ENCODE assay signal across 2 cellular contexts in the genomic region with DNA sequence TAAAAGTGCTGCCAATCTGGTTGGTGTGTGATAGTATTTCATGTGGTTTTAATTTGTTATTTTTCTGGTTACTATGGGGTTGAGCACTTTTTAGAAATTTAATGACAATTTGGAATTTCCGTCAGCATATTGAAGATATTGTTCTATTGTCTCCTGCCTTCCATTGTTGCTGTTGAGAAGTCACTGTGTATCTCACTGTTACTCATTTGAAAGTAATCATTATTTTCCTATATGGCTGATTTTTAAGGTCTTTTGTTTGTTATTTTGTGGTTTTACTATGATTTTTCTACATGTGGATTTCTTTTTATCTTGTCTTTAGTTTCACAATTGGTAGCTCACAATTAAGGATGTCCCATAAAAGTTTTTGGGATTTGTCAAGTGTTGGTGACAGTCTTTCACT.
TF ChIP-seq lines count a peak whose summit lies in the region.

No MANE protein-coding gene starts in this region.

TF ChIP-seq in A549, 52 proteins besides CTCF, POLR2A, EP300 and RAD21 (continued from another document):
- TF ChIP-seq ATOH8 (CRISPR knock-in tag; IDR thresholded peaks at IDR 0.05; ENCODE audit: low read depth) (no peak), HOXA7 (CRISPR knock-in tag; IDR thresholded peaks at IDR 0.05) (no peak), ESRRA (IDR thresholded peaks at IDR 0.05; ENCODE audit: borderline replicate concordance, low read length) (no peak), TP53 (CRISPR knock-in tag; IDR thresholded peaks at IDR 0.05) (no peak), MAZ (IDR thresholded peaks at IDR 0.05; ENCODE audit: borderline replicate concordance, low read depth, low read length) (no peak), NR3C1 (IDR thresholded peaks at IDR 0.05) (no peak), CHD4 (IDR thresholded peaks at IDR 0.05; ENCODE audit: borderline replicate concordance) (no peak), KDM5A (IDR thresholded peaks at IDR 0.05) (no peak), PBX3 (IDR thresholded peaks at IDR 0.05) (no peak), ZFP36 (IDR thresholded peaks at IDR 0.05; ENCODE audit: borderline replicate concordance, partially characterized antibody) (no peak)
- TF ChIP-seq, protein P1, sequence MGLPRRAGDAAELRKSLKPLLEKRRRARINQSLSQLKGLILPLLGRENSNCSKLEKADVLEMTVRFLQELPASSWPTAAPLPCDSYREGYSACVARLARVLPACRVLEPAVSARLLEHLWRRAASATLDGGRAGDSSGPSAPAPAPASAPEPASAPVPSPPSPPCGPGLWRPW (IDR thresholded peaks at IDR 0.05) = no peak

TF ChIP-seq in WTC11, 78 proteins besides CTCF, POLR2A, EP300 and RAD21:
- TF ChIP-seq, protein P2, sequence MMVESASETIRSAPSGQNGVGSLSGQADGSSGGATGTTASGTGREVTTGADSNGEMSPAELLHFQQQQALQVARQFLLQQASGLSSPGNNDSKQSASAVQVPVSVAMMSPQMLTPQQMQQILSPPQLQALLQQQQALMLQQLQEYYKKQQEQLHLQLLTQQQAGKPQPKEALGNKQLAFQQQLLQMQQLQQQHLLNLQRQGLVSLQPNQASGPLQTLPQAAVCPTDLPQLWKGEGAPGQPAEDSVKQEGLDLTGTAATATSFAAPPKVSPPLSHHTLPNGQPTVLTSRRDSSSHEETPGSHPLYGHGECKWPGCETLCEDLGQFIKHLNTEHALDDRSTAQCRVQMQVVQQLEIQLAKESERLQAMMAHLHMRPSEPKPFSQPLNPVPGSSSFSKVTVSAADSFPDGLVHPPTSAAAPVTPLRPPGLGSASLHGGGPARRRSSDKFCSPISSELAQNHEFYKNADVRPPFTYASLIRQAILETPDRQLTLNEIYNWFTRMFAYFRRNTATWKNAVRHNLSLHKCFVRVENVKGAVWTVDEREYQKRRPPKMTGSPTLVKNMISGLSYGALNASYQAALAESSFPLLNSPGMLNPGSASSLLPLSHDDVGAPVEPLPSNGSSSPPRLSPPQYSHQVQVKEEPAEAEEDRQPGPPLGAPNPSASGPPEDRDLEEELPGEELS (CRISPR knock-in tag; IDR thresholded peaks at IDR 0.05) = no peak
- TF ChIP-seq JAZF1 (CRISPR knock-in tag; IDR thresholded peaks at IDR 0.05) (no peak), STAT6 (CRISPR knock-in tag; conservative IDR thresholded peaks at IDR 0.05; ENCODE audit: low read depth) (no peak), CBFB (CRISPR knock-in tag; IDR thresholded peaks at IDR 0.05; ENCODE audit: low read depth) (no peak), ZNF317 (CRISPR knock-in tag; IDR thresholded peaks at IDR 0.05; ENCODE audit: borderline replicate concordance, low read depth) (peak; percentile 94), TCF7 (CRISPR knock-in tag; IDR thresholded peaks at IDR 0.05; ENCODE audit: low read depth) (no peak), SMAD4 (CRISPR knock-in tag; IDR thresholded peaks at IDR 0.05) (no peak)
- TF ChIP-seq, protein P3, sequence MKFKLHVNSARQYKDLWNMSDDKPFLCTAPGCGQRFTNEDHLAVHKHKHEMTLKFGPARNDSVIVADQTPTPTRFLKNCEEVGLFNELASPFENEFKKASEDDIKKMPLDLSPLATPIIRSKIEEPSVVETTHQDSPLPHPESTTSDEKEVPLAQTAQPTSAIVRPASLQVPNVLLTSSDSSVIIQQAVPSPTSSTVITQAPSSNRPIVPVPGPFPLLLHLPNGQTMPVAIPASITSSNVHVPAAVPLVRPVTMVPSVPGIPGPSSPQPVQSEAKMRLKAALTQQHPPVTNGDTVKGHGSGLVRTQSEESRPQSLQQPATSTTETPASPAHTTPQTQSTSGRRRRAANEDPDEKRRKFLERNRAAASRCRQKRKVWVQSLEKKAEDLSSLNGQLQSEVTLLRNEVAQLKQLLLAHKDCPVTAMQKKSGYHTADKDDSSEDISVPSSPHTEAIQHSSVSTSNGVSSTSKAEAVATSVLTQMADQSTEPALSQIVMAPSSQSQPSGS (CRISPR knock-in tag; IDR thresholded peaks at IDR 0.05; ENCODE audit: borderline replicate concordance, low read depth) = no peak
